In genomic region chr3:170062769-170063168, GRCh38 we compare ENCODE assay signal across 21 cellular contexts. TPM values are rescaled to one million over a fixed set of nuclear protein-coding genes. Genes with fewer than 3 reads are reported as not detected.
DNase-seq lines count a peak whose midpoint lies in the region; ATAC-seq and TF ChIP-seq lines count a peak whose summit lies in the region.
"Had no signal": no experiment of that assay in that cellular context is flagged by ENCODE, and none has a peak within 500 bp of the region (broad histone marks: within the 10 kb centered on the region; RNA-seq: fewer than 3 reads in every experiment).

No MANE protein-coding gene starts in this region.

- H3K4me1 ChIP-seq in DND-41 (ENCODE audit: insufficient read depth, low read length), result peaks cover 8% of the 10 kb centered on the region
- no peaks in the 10 kb centered on the region for H3K4me1 ChIP-seq in foreskin keratinocyte
- H3K4me1 ChIP-seq in breast epithelium, result no peaks in the 10 kb centered on the region
- H3K4me1 ChIP-seq: colonic mucosa had no signal

- DNase-seq in DND-41 (no peak), HFF-Myc (ENCODE audit: extremely low read depth, low read depth) (no peak), foreskin keratinocyte (no peak), NCI-H446 treated with DMSO at 0.1 percent for 48 hours (lab: John Stamatoyannopoulos, UW) (no peak), SK-N-DZ (ENCODE audit: low spot score) (no peak), breast epithelium (ENCODE audit: low spot score in 2 of 2) (no peak)
- DNase-seq: activated CD4-positive, alpha-beta T cell treated with anti-CD3 and anti-CD28 coated beads for 4 hours; activated naive CD8-positive, alpha-beta T cell treated with anti-CD3 and anti-CD28 coated beads, Interleukin-2, amount 10 ng/mL, durations not matched to agents 7 days and 5 days; colonic mucosa; DMS79; KG1; NCI-H1930; NCI-H345; NK-92 treated with Interleukin-12 subunit alpha and Interleukin-12 subunit beta, amount 100 ng/mL, for 24 hours; ovary; stimulated activated CD8-positive, alpha-beta memory T cell treated with anti-CD3 and anti-CD28 coated beads, Interleukin-4, amount 100 ng/mL, for 48 hours had no signal

- no peak for TF ChIP-seq POLR2A in breast epithelium (IDR thresholded peaks at IDR 0.05)

- no peak overlapping the region for H3K9ac ChIP-seq in DND-41 (ENCODE audit: low read depth, low read length)

- no peaks in the 10 kb centered on the region for H3K36me3 ChIP-seq in DND-41 (ENCODE audit: insufficient read depth, low read length)
- H3K36me3 ChIP-seq in breast epithelium, result no peaks in the 10 kb centered on the region
- H3K36me3 ChIP-seq: colonic mucosa, ovary, upper lobe of left lung had no signal

- H4K20me1 ChIP-seq in DND-41 (ENCODE audit: insufficient read depth, low read length), result no peaks in the 10 kb centered on the region

- intact Hi-C loops in breast epithelium (cut with DNase I; ENCODE audit: low total_unique reads), result no loop called here

- H3K4me2 ChIP-seq in DND-41 (ENCODE audit: insufficient read depth, low read length), result no peak overlapping the region
- H3K4me2 ChIP-seq: hepatocyte had no signal

- H3K27ac ChIP-seq in DND-41 (ENCODE audit: low read length) (no peak overlapping the region), VCaP (no peak overlapping the region), foreskin keratinocyte (no peak overlapping the region), breast epithelium (no peak overlapping the region)
- H3K27ac ChIP-seq: colonic mucosa, hepatocyte, ovary, upper lobe of left lung had no signal

- no peaks in the 10 kb centered on the region for H3K79me2 ChIP-seq in DND-41 (ENCODE audit: insufficient read depth, low read length)

- no peak overlapping the region for H3K4me3 ChIP-seq in DND-41 (ENCODE audit: low read depth in 1 of 2, low read length in 2 of 2)
- no peak overlapping the region for H3K4me3 ChIP-seq in HFF-Myc (replicated peaks; ENCODE audit: low read depth, low read length)
- H3K4me3 ChIP-seq in breast epithelium, result no peak overlapping the region
- H3K4me3 ChIP-seq: colonic mucosa, hepatocyte, ovary, upper lobe of left lung had no signal

- H2AFZ ChIP-seq in DND-41 (ENCODE audit: low read depth, low read length), result no peak overlapping the region
- H2AFZ ChIP-seq: hepatocyte had no signal

- H3K9me3 ChIP-seq in DND-41 (ENCODE audit: insufficient read depth, low read length, severe bottlenecking) (no peaks in the 10 kb centered on the region), breast epithelium (no peaks in the 10 kb centered on the region)
- H3K9me3 ChIP-seq: colonic mucosa, ovary, upper lobe of left lung had no signal

- peak; percentile 44 for TF ChIP-seq CTCF in DND-41 (IDR thresholded peaks at IDR 0.05; ENCODE audit: borderline replicate concordance, extremely low read depth, low read length, poor library complexity, severe bottlenecking)
- TF ChIP-seq CTCF in HFF-Myc (IDR thresholded peaks at IDR 0.05; ENCODE audit: low read depth, low read length, missing control alignments), result peak; percentile 16
- peak; percentile 24; the same call in 1 of the 2 replicates for TF ChIP-seq CTCF in VCaP (conservative IDR thresholded peaks at IDR 0.05)
- TF ChIP-seq CTCF in foreskin keratinocyte (conservative IDR thresholded peaks at IDR 0.05), result peak; percentile 20
- no peak for TF ChIP-seq CTCF in breast epithelium (IDR thresholded peaks at IDR 0.05)

- H3K27me3 ChIP-seq in DND-41 (ENCODE audit: insufficient read depth, low read length, poor library complexity) (no peaks in the 10 kb centered on the region), foreskin keratinocyte (no peaks in the 10 kb centered on the region), breast epithelium (no peaks in the 10 kb centered on the region)
- H3K27me3 ChIP-seq: colonic mucosa, hepatocyte, ovary, upper lobe of left lung had no signal

- ATAC-seq in DND-41 (ENCODE audit: insufficient read depth, low read depth), result no peak
- ATAC-seq in foreskin keratinocyte, result no peak
- ATAC-seq in GM18520 (IDR thresholded peaks at IDR 0.05; ENCODE audit: unreplicated experiment), result no peak
- ATAC-seq: right cardiac atrium had no signal

RNA-seq across cellular contexts. Expression of gene GPR160, which starts 25.0 kb away (rescaled TPM):
- total RNA-seq in foreskin keratinocyte (0.10 and 0.42 TPM in 2 replicates), breast epithelium (10 to 100 TPM in 2 of 3 donors, 1 to 10 TPM in 1; 4.2 to 31.9 (median 27.9) TPM)
- polyA plus RNA-seq in foreskin keratinocyte, result 0.17 and 0.31 TPM in 2 replicates
- polyA plus RNA-seq in SK-N-DZ (2014; cell fraction: cytosol; rRNA removed), result 0.28 and 1.1 TPM in 2 replicates
- polyA plus RNA-seq in SK-N-DZ (2014; cell fraction: nucleus; rRNA removed), result 0.23 TPM in 1 of 2 replicates, not detected in the other

Comparison
In these comparisons a context has a peak if more than half of its experiments do, and no peak if none do; other contexts are left out.
1. CTCF ChIP-seq: peak in DND-41 (single experiment), HFF-Myc (single experiment), VCaP (single experiment) and foreskin keratinocyte (single experiment); none in breast epithelium (0 of 3).